Comparison of ENCODE assay signal across 21 cellular contexts in genomic region chr3:14646150-14646573, GRCh38. TPM values are rescaled to one million over a fixed set of nuclear protein-coding genes. Genes with fewer than 3 reads are reported as not detected.
"Had no signal": no experiment of that assay in that cellular context is flagged by ENCODE, and none has a peak within 500 bp of the region (broad histone marks: within the 10 kb centered on the region; RNA-seq: fewer than 3 reads in every experiment).

No MANE protein-coding gene starts in this region.

- H3K36me3 ChIP-seq: MG63 had no signal

- H3K27me3 ChIP-seq: MG63 had no signal

- H3K4me2 ChIP-seq: SK-N-SH had no signal

- H3K4me3 Mint-ChIP-seq: IgD-negative memory B cell had no signal

- ATAC-seq: Panc1, PC-3 had no signal

- H3K9ac ChIP-seq: SK-N-SH had no signal

- DNase-seq: KBM-7; MG63; NCI-H1092 treated with DMSO at 0.1 percent for 48 hours; NCI-H1436; NCI-H187 treated with DMSO at 0.1 percent for 48 hours; NCI-H2029 treated with DMSO at 0.1 percent for 48 hours; NCI-H2107; NCI-H2227 treated with DMSO at 0.1 percent for 48 hours; NCI-H524; NCI-H526 treated with DMSO at 0.1 percent for 48 hours; NCI-H774; NK-92 treated with Interleukin-12 subunit alpha and Interleukin-12 subunit beta, amount 100 ng/mL, for 24 hours; PC-3; SHP77; SK-N-SH had no signal

- H3K9me3 ChIP-seq: MG63, SK-N-SH had no signal

- H3K27ac ChIP-seq: RWPE1 had no signal

- H3K4me3 ChIP-seq: MG63 had no signal

RNA-seq across cellular contexts. Expression of gene C3orf20, which starts 28.8 kb away (rescaled TPM):
- total RNA-seq: LHCN-M2, NCI-H460, PC-3, SK-MEL-5 had no signal
- polyA plus RNA-seq: IgD-negative memory B cell, SK-N-SH had no signal
